In the genomic region with DNA sequence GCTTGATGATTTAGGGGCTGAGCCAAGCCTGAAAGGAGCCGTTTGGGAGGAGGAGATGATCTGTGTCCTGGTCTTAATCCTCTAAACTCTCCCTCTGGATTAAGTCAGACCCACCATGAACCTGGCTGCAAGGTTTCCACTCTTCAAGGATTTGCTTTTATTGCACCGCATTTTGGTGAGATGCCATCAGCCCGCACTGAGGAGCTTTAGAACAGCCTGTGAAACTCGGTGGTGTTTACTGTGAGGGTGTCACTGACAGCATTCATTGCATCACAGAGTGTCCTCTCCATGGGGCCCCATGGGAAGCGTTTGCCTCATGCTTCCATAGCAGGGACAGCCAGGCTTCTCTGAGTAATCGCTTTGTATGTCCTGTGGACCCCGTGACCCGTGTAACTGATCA, we compare ENCODE assay signal across 24 cellular contexts. TPM values are rescaled to one million over a fixed set of nuclear protein-coding genes. Genes with fewer than 3 reads are reported as not detected.
DNase-seq lines count a peak whose midpoint lies in the region; ATAC-seq, FAIRE-seq and TF ChIP-seq lines count a peak whose summit lies in the region.
"Had no signal": no experiment of that assay in that cellular context is flagged by ENCODE, and none has a peak within 500 bp of the region (broad histone marks: within the 10 kb centered on the region; RNA-seq: fewer than 3 reads in every experiment).

No MANE protein-coding gene starts in this region.

- no TSS peak for BruUV-seq in HepG2 (replicated peaks; lab: Mats Ljungman, UMichigan)
- BruUV-seq in Calu3 (replicated peaks; lab: Mats Ljungman, UMichigan) = no TSS peak

- H3K4me1 Mint-ChIP-seq in activated B cell treated with CpG ODN at 0.5 μM for 24 hours (peaks cover 31% of the 10 kb centered on the region), Calu3 (ENCODE audit: low read depth, unreplicated experiment) (no peaks in the 10 kb centered on the region)

- no peak for FAIRE-seq in HepG2 (lab: Jason Lieb, UNC)
- FAIRE-seq: D721Med had no signal

- TF ChIP-seq EP300 in HepG2 (IDR thresholded peaks at IDR 0.05; ENCODE audit: low read depth in 2 of 2, low read length in 2 of 2) (no peak), HepG2 (CRISPR knock-in tag; IDR thresholded peaks at IDR 0.05; ENCODE audit: borderline replicate concordance) (no peak)

- H3K4me3 ChIP-seq in HepG2 (replicated peaks in 1 of 3; ENCODE audit: insufficient read depth in 1 of 3, low read depth in 2 of 3, low read length in 3 of 3) (no peak overlapping the region), MG63 (no peak overlapping the region)
- H3K4me3 ChIP-seq: BLaER1, SJSA1 had no signal

- in situ Hi-C loops in HepG2 (cut with HindIII; ENCODE audit: extremely low pct_ligation_motif_present, low pct_unique_long_range_greater_than_20kb) = no loop called here

- TF ChIP-seq POLR2A in HepG2 (IDR thresholded peaks at IDR 0.05; ENCODE audit: insufficient read depth in 1 of 2, low read depth in 2 of 2, low read length in 2 of 2) = no peak

- H3K27me3 Mint-ChIP-seq in activated B cell treated with CpG ODN at 0.5 μM for 24 hours (peaks cover 3% of the 10 kb centered on the region), Calu3 (ENCODE audit: unreplicated experiment) (peaks cover 65% of the 10 kb centered on the region)

- WGBS in HepG2 (ENCODE audit: low lambda C conversion rate) = 6% methylated on average over 4 of the region's 8 CpGs

- H3K27ac Mint-ChIP-seq in activated B cell treated with CpG ODN at 0.5 μM for 24 hours = peak overlapping the region; percentile 53
- no peak overlapping the region for H3K27ac Mint-ChIP-seq in Calu3 (ENCODE audit: unreplicated experiment)
- H3K27ac Mint-ChIP-seq: CD8-positive, alpha-beta memory T cell; H9 had no signal

- ATAC-seq in activated B cell treated with CpG ODN at 0.5 μM for 24 hours (ENCODE audit: low read depth) (no peak), HepG2 (no peak), GM19467 (IDR thresholded peaks at IDR 0.05; ENCODE audit: unreplicated experiment) (no peak)
- ATAC-seq: Panc1 had no signal

- H3K36me3 Mint-ChIP-seq in activated B cell treated with CpG ODN at 0.5 μM for 24 hours (ENCODE audit: low read depth) = no peaks in the 10 kb centered on the region
- no peaks in the 10 kb centered on the region for H3K36me3 Mint-ChIP-seq in Calu3 (ENCODE audit: insufficient read depth, unreplicated experiment)
- H3K36me3 Mint-ChIP-seq: CD8-positive, alpha-beta memory T cell had no signal

- H3K4me3 Mint-ChIP-seq in activated B cell treated with CpG ODN at 0.5 μM for 24 hours = no peak overlapping the region
- no peak overlapping the region for H3K4me3 Mint-ChIP-seq in Calu3 (ENCODE audit: low read depth, unreplicated experiment)
- H3K4me3 Mint-ChIP-seq: CD8-positive, alpha-beta memory T cell; H9 had no signal

- H3K27ac ChIP-seq in HepG2 (ENCODE audit: extremely low read length, insufficient read depth, low read length) = no peak overlapping the region
- H3K27ac ChIP-seq: BLaER1, HL-60, SJSA1 had no signal

- POLR2A ChIA-PET in activated B cell treated with CpG ODN at 0.5 μM for 24 hours (lab: Charles Lee) = no interaction called here
- POLR2A ChIA-PET in HepG2 (lab: Yijun Ruan, JAX) = no interaction called here

- H3K79me2 ChIP-seq in HepG2 (ENCODE audit: insufficient read depth, low read length) = no peaks in the 10 kb centered on the region

- H4K20me1 ChIP-seq in HepG2 (ENCODE audit: insufficient read depth, low read length) = no peaks in the 10 kb centered on the region
- H4K20me1 ChIP-seq: BLaER1 had no signal

- no peaks in the 10 kb centered on the region for H3K4me1 ChIP-seq in HepG2 (ENCODE audit: insufficient read depth, low read length)
- H3K4me1 ChIP-seq: SJSA1 had no signal

- CTCF ChIA-PET in activated B cell treated with CpG ODN at 0.5 μM for 24 hours (lab: Charles Lee) (no interaction called here), HepG2 (lab: Yijun Ruan, JAX; ENCODE audit: low intra/inter-chr PET ratio, low total read pairs) (no interaction called here), Calu3 (lab: Charles Lee) (no interaction called here)

- H3K36me3 ChIP-seq in HepG2 (replicated peaks in 1 of 2; ENCODE audit: control insufficient read depth in 1 of 2, insufficient read depth in 2 of 2, low read length in 2 of 2) = no peaks in the 10 kb centered on the region
- no peaks in the 10 kb centered on the region for H3K36me3 ChIP-seq in MG63
- H3K36me3 ChIP-seq: BLaER1, SJSA1 had no signal

- H3K9me3 Mint-ChIP-seq in activated B cell treated with CpG ODN at 0.5 μM for 24 hours (no peaks in the 10 kb centered on the region), Calu3 (ENCODE audit: low read depth, unreplicated experiment) (no peaks in the 10 kb centered on the region)
- H3K9me3 Mint-ChIP-seq: H9 had no signal

- intact Hi-C loops in activated B cell treated with CpG ODN at 0.5 μM for 24 hours (cut with micrococcal nuclease) (loop anchor here (10.0 kb wide), 1 partner anchor 591 kb away; no protein-coding TSS in a partner anchor), HepG2 (cut with micrococcal nuclease; ENCODE audit: unreplicated experiment) (no loop called here), Calu3 (cut with micrococcal nuclease; ENCODE audit: unreplicated experiment) (no loop called here)

- TF ChIP-seq RAD21 in HepG2 (CRISPR knock-in tag; IDR thresholded peaks at IDR 0.05) = no peak

- no peak overlapping the region for H2AFZ ChIP-seq in HepG2 (ENCODE audit: low read length)

- no peaks in the 10 kb centered on the region; a peak in 3 of 5 replicates for H3K27me3 ChIP-seq in HepG2 (ENCODE audit: control insufficient read depth in 1 of 2, insufficient read depth in 2 of 2, low read length in 2 of 2)
- peaks cover 4% of the 10 kb centered on the region for H3K27me3 ChIP-seq in MG63
- H3K27me3 ChIP-seq: BLaER1, SJSA1 had no signal

- no peak for TF ChIP-seq CTCF in activated B cell treated with CpG ODN at 0.5 μM for 24 hours (IDR thresholded peaks at IDR 0.05)
- no peak for TF ChIP-seq CTCF in HepG2 (CRISPR knock-in tag; IDR thresholded peaks at IDR 0.05)
- no peak for TF ChIP-seq CTCF in Calu3 (IDR thresholded peaks at IDR 0.05; ENCODE audit: unreplicated experiment)

- H3K4me2 ChIP-seq in HepG2 (ENCODE audit: low read depth, low read length) = no peak overlapping the region

- H3K9me3 ChIP-seq in HepG2 (ENCODE audit: low read length) (no peaks in the 10 kb centered on the region), MG63 (no peaks in the 10 kb centered on the region)
- H3K9me3 ChIP-seq: BLaER1, SJSA1 had no signal

- H3K9ac ChIP-seq in HepG2 (ENCODE audit: insufficient read depth, low read depth, low read length) = no peak overlapping the region
- H3K9ac ChIP-seq: BLaER1 had no signal

- peak; percentile 1 for DNase-seq in EH (ENCODE audit: low read depth)
- DNase-seq in NCI-H82 (lab: John Stamatoyannopoulos, UW) = peak; percentile 73
- no peak for DNase-seq in activated B cell treated with CpG ODN at 0.5 μM for 24 hours
- DNase-seq in HepG2 (ENCODE audit: low spot score) = no peak
- no peak for DNase-seq in Calu3
- no peak for DNase-seq in SW480 (ENCODE audit: low spot score)
- DNase-seq in MG63 = no peak
- DNase-seq: CD8-positive, alpha-beta memory T cell; H9; IMR-90; NCI-H1105 treated with DMSO at 0.1 percent for 48 hours; NCI-H1694; NCI-H2081 treated with DMSO at 0.1 percent for 48 hours; NCI-H510A treated with DMSO at 0.1 percent for 48 hours; NCI-H774; SW 1271 had no signal

TF ChIP-seq in HepG2, 621 proteins besides CTCF, POLR2A, EP300 and RAD21:
- TF ChIP-seq CEBPB (IDR thresholded peaks at IDR 0.05; ENCODE audit: borderline replicate concordance, low read depth, low read length) (peak; percentile 3; the same call in 1 of the 2 replicates), SMC3 (IDR thresholded peaks at IDR 0.05; ENCODE audit: low read length) (no peak)

RNA-seq across cellular contexts. Expression of a gene that starts 59.2 kb away (rescaled TPM):
- total RNA-seq in activated B cell treated with CpG ODN at 0.5 μM for 24 hours (2.8 and 3.8 TPM in 2 replicates), HepG2 (2016; rRNA removed; fragmentation: Illumina TruSeq; extraction: Trizol) (0.07 TPM in 1 of 2 replicates, not detected in the other), Calu3 (2022) (0.73 and 0.81 TPM in 2 replicates)
- total RNA-seq in HepG2 (2016; cell fraction: cytosol; rRNA removed; fragmentation: Illumina TruSeq; extraction: Trizol; ENCODE audit: low read depth) = 0.20 and 0.26 TPM in 2 replicates
- total RNA-seq in HepG2 (2016; cell fraction: insoluble cytoplasmic fraction; rRNA removed; fragmentation: Illumina TruSeq; extraction: Trizol) = 0.04 and 0.06 TPM in 2 replicates
- total RNA-seq in HepG2 (2016; cell fraction: membrane; rRNA removed; fragmentation: Illumina TruSeq; extraction: Trizol) = 0.03 TPM in 1 of 2 replicates, not detected in the other
- total RNA-seq in HepG2 (2016; cell fraction: nucleus; rRNA removed; fragmentation: Illumina TruSeq; extraction: Trizol) = 0.37 and 0.44 TPM in 2 replicates
- 0.13 and 0.21 TPM in 2 replicates for polyA plus RNA-seq in HepG2 (2011; rRNA removed)
- 0.05 and 0.09 TPM in 2 replicates for polyA plus RNA-seq in HepG2 (2011; cell fraction: cytosol; rRNA removed)
- polyA plus RNA-seq in HepG2 (2011; cell fraction: nucleus; rRNA removed) = 0.10 and 0.43 TPM in 2 replicates
- 0.04 and 0.13 TPM in 2 replicates for polyA plus RNA-seq in HepG2 (2012)
- polyA plus RNA-seq in HepG2 (2016; cell fraction: cytosol; fragmentation: Illumina TruSeq; extraction: Trizol; ENCODE audit: low read depth) = 0.02 TPM in 1 of 2 replicates, not detected in the other
- 0.21 and 0.39 TPM in 2 replicates for polyA plus RNA-seq in HepG2 (2016; cell fraction: insoluble cytoplasmic fraction; fragmentation: Illumina TruSeq; extraction: Trizol; ENCODE audit: low read depth)
- polyA plus RNA-seq in HepG2 (2016; cell fraction: membrane; fragmentation: Illumina TruSeq; extraction: Trizol; ENCODE audit: low read depth) = 0.07 TPM in 1 of 2 replicates, not detected in the other
- 0.12 and 0.25 TPM in 2 replicates for polyA plus RNA-seq in HepG2 (2016; cell fraction: nucleus; fragmentation: Illumina TruSeq; extraction: Trizol; ENCODE audit: insufficient read depth, low read depth)
- polyA minus RNA-seq in HepG2 (2011; rRNA and poly(A)+ RNA removed; ENCODE audit: low replicate concordance) = 0.42 and 1.1 TPM in 2 replicates
- not detected in 2 replicates for polyA minus RNA-seq in HepG2 (2011; cell fraction: cytosol; rRNA and poly(A)+ RNA removed)
- 0.87 and 3.0 TPM in 2 replicates for polyA minus RNA-seq in HepG2 (2011; cell fraction: nucleus; rRNA and poly(A)+ RNA removed)
- 0.10 TPM in 1 of 2 replicates, not detected in the other for total RNA-seq in MG63 (2014; rRNA removed; shearing (Covaris generic); ENCODE audit: low replicate concordance)
- total RNA-seq: A172; CD8-positive, alpha-beta memory T cell; MCF 10A; SJSA1 had no signal

Comparison
In these comparisons a context has a peak if more than half of its experiments do, and no peak if none do; other contexts are left out.
1. DNase-seq: peak in EH (single experiment) and NCI-H82 (single experiment); none in activated B cell treated with CpG ODN at 0.5 μM for 24 hours (single experiment), HepG2 (single experiment), Calu3 (single experiment), SW480 (single experiment) and MG63 (single experiment).